In genomic region chr17:55750750-55751641, GRCh38 we compare ENCODE assay signal across 8 cellular contexts. TPM values are rescaled to one million over a fixed set of nuclear protein-coding genes. Genes with fewer than 3 reads are reported as not detected.
DNase-seq lines count a peak whose midpoint lies in the region; ATAC-seq, FAIRE-seq and TF ChIP-seq lines count a peak whose summit lies in the region.

Gene PCTP, plus strand, starts transcription at chr17:55751051. Its CDS starts 53 bp downstream, at chr17:55751104.

- no peaks in the 10 kb centered on the region for H3K79me1 ChIP-seq in neuronal stem cell (ENCODE audit: low read depth, low read length)

- no peaks in the 10 kb centered on the region for H3K9me3 ChIP-seq in SJCRH30 (replicated peaks)
- no peaks in the 10 kb centered on the region for H3K9me3 ChIP-seq in neuronal stem cell (replicated peaks in 1 of 2; ENCODE audit: control insufficient read depth in 2 of 2, insufficient read depth in 1 of 2, low read depth in 1 of 2, low read length in 2 of 2)

- peak within 1 kb of the TSS; percentile 79 to 95 (median 88) for H3K4me3 Mint-ChIP-seq in IgD-negative memory B cell

- no peak for FAIRE-seq in frontal cortex (lab: Jason Lieb, UNC)

- peak within 1 kb of the TSS; percentile 88 for H3K9ac ChIP-seq in neuronal stem cell (ENCODE audit: low read depth, low read length, poor library complexity)

- H3K4me1 ChIP-seq in SJCRH30 (no peaks in the 10 kb centered on the region), neuronal stem cell (ENCODE audit: control insufficient read depth in 2 of 2, insufficient read depth in 1 of 2, low read depth in 1 of 2, low read length in 2 of 2) (peaks cover 5 to 6% of the 10 kb centered on the region in 2 donors)

- no CpG with 5 or more reads among the region's 53 CpGs for WGBS in neuronal stem cell (ENCODE audit: extremely low coverage in 2 of 2, insufficient read length in 2 of 2, insufficient replicate concordance in 1 of 2), 2 donors

- no peak within 1 kb of the TSS for H2BK120ac ChIP-seq in neuronal stem cell (ENCODE audit: low read depth, low read length)

- peak within 1 kb of the TSS; percentile 98 for H3K18ac ChIP-seq in neuronal stem cell (ENCODE audit: low read length)

- H3K27ac Mint-ChIP-seq in IgD-negative memory B cell: peak within 1 kb of the TSS in 1 of 3 donors; percentile 63

- H2BK12ac ChIP-seq in neuronal stem cell (ENCODE audit: low read length): no peak within 1 kb of the TSS

- H2BK15ac ChIP-seq in neuronal stem cell (ENCODE audit: low read length): no peak within 1 kb of the TSS

- H3K36me3 Mint-ChIP-seq in IgD-negative memory B cell: peaks cover 2% of the 10 kb centered on the region

- peak within 1 kb of the TSS; percentile 21 for H2BK5ac ChIP-seq in neuronal stem cell (ENCODE audit: low read length)

- no peak within 1 kb of the TSS for H2AK5ac ChIP-seq in neuronal stem cell (ENCODE audit: low read depth, low read length)

- H3K4me1 Mint-ChIP-seq in IgD-negative memory B cell: peaks cover 7 to 13% (median 9%) of the 10 kb centered on the region in 3 donors

- TF ChIP-seq CTCF in subcutaneous adipose tissue (IDR thresholded peaks at IDR 0.05; ENCODE audit: low read depth): no peak

- ATAC-seq in GM21576 (IDR thresholded peaks at IDR 0.05; ENCODE audit: unreplicated experiment): peak; percentile 99

- H4K8ac ChIP-seq in neuronal stem cell (ENCODE audit: low read depth, low read length): no peak within 1 kb of the TSS

- H4K91ac ChIP-seq in neuronal stem cell (ENCODE audit: low read depth, low read length, poor library complexity): no peak within 1 kb of the TSS

- peak within 1 kb of the TSS; percentile 62 for H3K4me2 ChIP-seq in neuronal stem cell (ENCODE audit: insufficient read depth, low read length, poor library complexity, severe bottlenecking)

- H3K27ac ChIP-seq in SJCRH30 (peak within 1 kb of the TSS; percentile 60), neuronal stem cell (replicated peaks; ENCODE audit: low read length) (peak within 1 kb of the TSS; percentile 94)

- H3K4ac ChIP-seq in neuronal stem cell (ENCODE audit: low read length): no peak within 1 kb of the TSS

- H3K36me3 ChIP-seq in SJCRH30 (no peaks in the 10 kb centered on the region), neuronal stem cell (replicated peaks in 1 of 2; ENCODE audit: control insufficient read depth in 2 of 2, insufficient read depth in 2 of 2, low read length in 2 of 2) (no peaks in the 10 kb centered on the region)

- no peaks in the 10 kb centered on the region for H3K9me3 Mint-ChIP-seq in IgD-negative memory B cell

- H3K27me3 ChIP-seq in SJCRH30: no peaks in the 10 kb centered on the region
- peaks cover 0 to 7% (median 0%) of the 10 kb centered on the region in 3 experiments for H3K27me3 ChIP-seq in neuronal stem cell (ENCODE audit: control insufficient read depth in 3 of 3, insufficient read depth in 3 of 3, low read depth in 1 of 3, low read length in 3 of 3)

- H3K4me3 ChIP-seq in SJCRH30 (peak within 1 kb of the TSS; percentile 68), neuronal stem cell (ENCODE audit: low read length in 2 of 2) (peak within 1 kb of the TSS; percentile 86 to 87)

- DNase-seq in DMS79 (lab: John Stamatoyannopoulos, UW) (peak; percentile 44), SJCRH30 (peak; percentile 93), frontal cortex (ENCODE audit: low spot score in 2 of 2) (peak; percentile 73 to 88), neuronal stem cell (ENCODE audit: low spot score) (peak; percentile 86)
- DNase-seq in activated naive CD4-positive, alpha-beta T cell treated with Interleukin-2 at 50 U/mL for 16 hours: peak; percentile 87

- H3K14ac ChIP-seq in neuronal stem cell (ENCODE audit: low read length): no peak within 1 kb of the TSS

- peaks cover 2% of the 10 kb centered on the region for H3K27me3 Mint-ChIP-seq in IgD-negative memory B cell

- H2AFZ ChIP-seq in neuronal stem cell (ENCODE audit: low read length): peak within 1 kb of the TSS; percentile 95

- H3K23ac ChIP-seq in neuronal stem cell (ENCODE audit: low read depth, low read length, poor library complexity): peak within 1 kb of the TSS; percentile 94

RNA-seq across cellular contexts. Expression of gene PCTP, which starts in this region (rescaled TPM):
- 1.9 TPM for polyA plus RNA-seq in IgD-negative memory B cell
- 21.1 and 23.6 TPM in 2 replicates for total RNA-seq in SJCRH30 (2014; rRNA removed; shearing (Covaris generic))
- total RNA-seq in frontal cortex (4.9 TPM), subcutaneous adipose tissue (10 to 100 TPM; 24.9 to 32.3 (median 26.5) TPM)
- polyA plus RNA-seq in neuronal stem cell (2013, experiment 1 of 2): 19.5 TPM
- polyA plus RNA-seq in neuronal stem cell (2013, experiment 2 of 2): 19.9 TPM

Comparison
In these comparisons a context has a peak if more than half of its experiments do, and no peak if none do; other contexts are left out.
1. Peak in every context shown above with its lines: DNase-seq, ATAC-seq, H3K4me3 ChIP-seq and H3K27ac ChIP-seq.